18 cellular contexts compared by ENCODE assay signal in the genomic region with DNA sequence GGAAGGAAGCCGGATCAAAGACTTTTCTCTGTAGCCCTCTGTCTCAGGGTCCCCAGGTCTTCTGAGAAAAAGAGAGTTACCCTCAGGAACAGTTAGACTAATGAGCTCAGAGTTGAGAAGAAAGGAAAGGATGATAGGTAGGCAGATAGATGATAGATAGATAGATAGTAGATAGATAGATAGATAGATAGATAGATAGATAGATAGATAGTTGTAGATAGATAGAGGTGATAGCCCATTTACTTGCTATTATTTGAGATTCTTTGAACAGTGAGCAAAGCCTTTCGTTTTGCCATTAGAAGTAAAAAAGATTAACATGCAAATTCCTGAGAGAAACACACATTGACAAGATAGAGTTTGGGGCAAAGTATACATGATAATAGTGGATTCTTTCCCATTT.
DNase-seq lines count a peak whose midpoint lies in the region; TF ChIP-seq lines count a peak whose summit lies in the region.
"Had no signal": no experiment of that assay in that cellular context is flagged by ENCODE, and none has a peak within 500 bp of the region (broad histone marks: within the 10 kb centered on the region; RNA-seq: fewer than 3 reads in every experiment).

No MANE protein-coding gene starts in this region.

- no peaks in the 10 kb centered on the region for H3F3A ChIP-seq in Loucy (ENCODE audit: low read depth)

- no peaks in the 10 kb centered on the region for H3K36me3 ChIP-seq in CD8-positive, alpha-beta memory T cell (ENCODE audit: insufficient read depth, low read length)
- H3K36me3 ChIP-seq in Loucy (ENCODE audit: insufficient read depth, low read length), result no peaks in the 10 kb centered on the region
- no peaks in the 10 kb centered on the region for H3K36me3 ChIP-seq in hepatocyte (replicated peaks; ENCODE audit: insufficient read depth, low read depth)

- no peak overlapping the region for H3K4me3 ChIP-seq in CD8-positive, alpha-beta memory T cell (ENCODE audit: low read length)
- H3K4me3 ChIP-seq in Loucy (ENCODE audit: low read length, poor library complexity, severe bottlenecking), result no peak overlapping the region
- H3K4me3 ChIP-seq in hepatocyte, result no peak overlapping the region
- H3K4me3 ChIP-seq: GM12878, GM23248 had no signal

- H3K4me3 Mint-ChIP-seq in CD8-positive, alpha-beta memory T cell, result no peak overlapping the region
- no peak overlapping the region for H3K4me3 Mint-ChIP-seq in immature natural killer cell
- H3K4me3 Mint-ChIP-seq: B cell; CD4-positive, alpha-beta memory T cell; H9; HFFc6 had no signal

- H4K20me1 ChIP-seq in Loucy (ENCODE audit: insufficient read depth, low read length, poor library complexity, severe bottlenecking), result no peaks in the 10 kb centered on the region
- no peaks in the 10 kb centered on the region for H4K20me1 ChIP-seq in hepatocyte (ENCODE audit: insufficient read depth, poor library complexity, severe bottlenecking)

- H3K27ac ChIP-seq in CD8-positive, alpha-beta memory T cell (ENCODE audit: low read depth, low read length), result peak overlapping the region; percentile 27
- peak overlapping the region; percentile 33 for H3K27ac ChIP-seq in hepatocyte
- H3K27ac ChIP-seq: GM23248 had no signal

- H3K27ac Mint-ChIP-seq in CD8-positive, alpha-beta memory T cell, result peak overlapping the region in 1 of 8 donors; percentile 72
- H3K27ac Mint-ChIP-seq in immature natural killer cell, result no peak overlapping the region
- H3K27ac Mint-ChIP-seq: B cell; CD4-positive, alpha-beta memory T cell; H9; HFFc6 had no signal

- no peak overlapping the region for H3K9ac ChIP-seq in Loucy (ENCODE audit: low read depth, low read length, poor library complexity, severe bottlenecking)
- H3K9ac ChIP-seq: GM23248 had no signal

- TF ChIP-seq CTCF in Loucy (conservative IDR thresholded peaks at IDR 0.05; ENCODE audit: low read length), result no peak
- no peak for TF ChIP-seq CTCF in hepatocyte (IDR thresholded peaks at IDR 0.05; ENCODE audit: poor library complexity)

- no peaks in the 10 kb centered on the region for H3K4me1 ChIP-seq in CD8-positive, alpha-beta memory T cell (ENCODE audit: insufficient read depth, low read length)
- H3K4me1 ChIP-seq in Loucy (ENCODE audit: insufficient read depth, low read length, poor library complexity, severe bottlenecking) (peaks cover 4% of the 10 kb centered on the region), hepatocyte (ENCODE audit: insufficient read depth) (peaks cover 14% of the 10 kb centered on the region)

- 64% methylated on average over 2 of the region's 2 CpGs for WGBS in hepatocyte (ENCODE audit: low lambda C conversion rate, missing lambda C conversion rate)

- H3K9me2 ChIP-seq in Loucy (replicated peaks; ENCODE audit: low read depth, low read length), result no peaks in the 10 kb centered on the region
- no peaks in the 10 kb centered on the region for H3K9me2 ChIP-seq in hepatocyte (replicated peaks; ENCODE audit: insufficient read depth)

- H3K27me3 ChIP-seq in CD8-positive, alpha-beta memory T cell (ENCODE audit: insufficient read depth, low read length, poor library complexity, severe bottlenecking), result no peaks in the 10 kb centered on the region
- H3K27me3 ChIP-seq in Loucy (ENCODE audit: insufficient read depth, low read length, poor library complexity, severe bottlenecking), result no peaks in the 10 kb centered on the region
- H3K27me3 ChIP-seq in hepatocyte, result no peaks in the 10 kb centered on the region

- H3K36me3 Mint-ChIP-seq in CD8-positive, alpha-beta memory T cell, result no peaks in the 10 kb centered on the region
- no peaks in the 10 kb centered on the region for H3K36me3 Mint-ChIP-seq in immature natural killer cell
- H3K36me3 Mint-ChIP-seq: CD4-positive, alpha-beta memory T cell had no signal

- CTCF ChIA-PET in CD8-positive, alpha-beta memory T cell (lab: Charles Lee), result no interaction called here

- H3K4me1 Mint-ChIP-seq in CD8-positive, alpha-beta memory T cell, result peaks cover 0 to 6% (median 5%) of the 10 kb centered on the region in 3 donors
- peaks cover 4 to 9% of the 10 kb centered on the region in 2 donors for H3K4me1 Mint-ChIP-seq in immature natural killer cell
- H3K4me1 Mint-ChIP-seq: B cell had no signal

- intact Hi-C loops in posterior vena cava (cut with DNase I), result no loop called here

- H3K9me3 ChIP-seq in CD8-positive, alpha-beta memory T cell (ENCODE audit: low read length), result no peaks in the 10 kb centered on the region
- H3K9me3 ChIP-seq in Loucy (ENCODE audit: insufficient read depth, low read depth, low read length), result no peaks in the 10 kb centered on the region
- H3K9me3 ChIP-seq in hepatocyte (ENCODE audit: low read depth), result no peaks in the 10 kb centered on the region
- H3K9me3 ChIP-seq: Caco-2 had no signal

- H3K79me2 ChIP-seq in Loucy (ENCODE audit: insufficient read depth, low read length) (no peaks in the 10 kb centered on the region), hepatocyte (no peaks in the 10 kb centered on the region)

- DNase-seq in CD8-positive, alpha-beta memory T cell, result no peak
- no peak for DNase-seq in hepatocyte (ENCODE audit: low spot score)
- DNase-seq in posterior vena cava (ENCODE audit: low spot score), result no peak
- no peak for DNase-seq in SHP77 treated with DMSO at 0.1 percent for 48 hours (lab: John Stamatoyannopoulos, UW)
- DNase-seq in immature natural killer cell, result no peak
- DNase-seq: C1 segment of cervical spinal cord; Caco-2; CD4-positive, alpha-beta memory T cell; DMS 273 treated with DMSO at 0.1 percent for 48 hours; DMS79; EL; GDM1; GM23248; H9; HFFc6 had no signal

- H2AFZ ChIP-seq in Loucy (ENCODE audit: low read length), result no peak overlapping the region
- no peak overlapping the region for H2AFZ ChIP-seq in hepatocyte
- H2AFZ ChIP-seq: GM23248 had no signal

- POLR2A ChIA-PET in CD8-positive, alpha-beta memory T cell (lab: Charles Lee), result no interaction called here

- peaks cover 0 to 4% (median 0%) of the 10 kb centered on the region in 5 donors for H3K9me3 Mint-ChIP-seq in CD8-positive, alpha-beta memory T cell
- H3K9me3 Mint-ChIP-seq in immature natural killer cell, result no peaks in the 10 kb centered on the region
- H3K9me3 Mint-ChIP-seq: CD4-positive, alpha-beta memory T cell; H9; HFFc6 had no signal

- H3K27me3 Mint-ChIP-seq in CD8-positive, alpha-beta memory T cell, result no peaks in the 10 kb centered on the region
- H3K27me3 Mint-ChIP-seq in immature natural killer cell (ENCODE audit: low read depth in 3 of 3), result peaks cover 0 to 5% (median 2%) of the 10 kb centered on the region in 3 donors
- H3K27me3 Mint-ChIP-seq: B cell had no signal

- H3K4me2 ChIP-seq in Loucy (ENCODE audit: low read depth, low read length, poor library complexity, severe bottlenecking), result peak overlapping the region; percentile 12
- peak overlapping the region; percentile 45 for H3K4me2 ChIP-seq in hepatocyte
